In genomic region chr9:24286761-24287160, GRCh38 we compare ENCODE assay signal across 29 cellular contexts.
"Had no signal": no experiment of that assay in that cellular context is flagged by ENCODE, and none has a peak within 500 bp of the region (broad histone marks: within the 10 kb centered on the region; RNA-seq: fewer than 3 reads in every experiment).

No MANE protein-coding gene starts in this region.

- H3K4me3 Mint-ChIP-seq: stimulated activated effector memory CD8-positive, alpha-beta T cell treated with anti-CD3 and anti-CD28 coated beads, Interleukin-12 subunit alpha, Interleukin-12 subunit beta, amount 100 ng/mL, for 72 hours; stimulated activated memory B cell treated with anti-CD40 and anti-IgM and Interleukin-4, amounts not matched to agents 10 μg/mL and 1 μg/mL and 100 μg/mL, for 72 hours; stimulated activated naive B cell treated with anti-CD40 and anti-IgM and Interleukin-4, amounts not matched to agents 10 μg/mL and 1 μg/mL and 100 μg/mL, for 72 hours; stimulated activated naive CD8-positive, alpha-beta T cell treated with anti-CD3 and anti-CD28 coated beads, Interleukin-15, amount 100 ng/mL, for 72 hours; stimulated activated naive CD8-positive, alpha-beta T cell treated with anti-CD3 and anti-CD28 coated beads, Interleukin-15, Interleukin-2, amounts not matched to agents 100 ng/mL and 50 ng/mL, for 24 hours; type B pancreatic cell had no signal

- H3K27me3 ChIP-seq: stomach, suprapubic skin, testis, thyroid gland, tibial artery, tibial nerve, transverse colon, upper lobe of left lung, upper lobe of right lung, uterus, vagina had no signal

- H3K4me1 ChIP-seq: stomach, suprapubic skin, testis, thyroid gland, tibial artery, tibial nerve, transverse colon, upper lobe of left lung, upper lobe of right lung, uterus, vagina had no signal

- H3K4me1 Mint-ChIP-seq: stimulated activated effector memory CD8-positive, alpha-beta T cell treated with anti-CD3 and anti-CD28 coated beads, Interleukin-12 subunit alpha, Interleukin-12 subunit beta, amount 100 ng/mL, for 72 hours; stimulated activated memory B cell treated with anti-CD40 and anti-IgM and Interleukin-4, amounts not matched to agents 10 μg/mL and 1 μg/mL and 100 μg/mL, for 72 hours; stimulated activated naive B cell treated with anti-CD40 and anti-IgM and Interleukin-4, amounts not matched to agents 10 μg/mL and 1 μg/mL and 100 μg/mL, for 72 hours; stimulated activated naive CD8-positive, alpha-beta T cell treated with anti-CD3 and anti-CD28 coated beads, Interleukin-15, amount 100 ng/mL, for 72 hours had no signal

- H3K27me3 Mint-ChIP-seq: stimulated activated memory B cell treated with anti-CD40 and anti-IgM and Interleukin-4, amounts not matched to agents 10 μg/mL and 1 μg/mL and 100 μg/mL, for 72 hours; stimulated activated naive B cell treated with anti-CD40 and anti-IgM and Interleukin-4, amounts not matched to agents 10 μg/mL and 1 μg/mL and 100 μg/mL, for 72 hours; stimulated activated naive CD8-positive, alpha-beta T cell treated with anti-CD3 and anti-CD28 coated beads, Interleukin-15, amount 100 ng/mL, for 72 hours; stimulated activated naive CD8-positive, alpha-beta T cell treated with anti-CD3 and anti-CD28 coated beads, Interleukin-15, Interleukin-2, amounts not matched to agents 100 ng/mL and 50 ng/mL, for 24 hours; type B pancreatic cell had no signal

- H3K27ac ChIP-seq: stomach, suprapubic skin, testis, thoracic aorta, thyroid gland, tibial artery, tibial nerve, transverse colon, upper lobe of left lung, upper lobe of right lung, uterus, vagina had no signal

- FAIRE-seq: urothelium cell line had no signal

- H3K27ac Mint-ChIP-seq: stimulated activated effector memory CD8-positive, alpha-beta T cell treated with anti-CD3 and anti-CD28 coated beads, Interleukin-12 subunit alpha, Interleukin-12 subunit beta, amount 100 ng/mL, for 72 hours; stimulated activated memory B cell treated with anti-CD40 and anti-IgM and Interleukin-4, amounts not matched to agents 10 μg/mL and 1 μg/mL and 100 μg/mL, for 72 hours; stimulated activated naive B cell treated with anti-CD40 and anti-IgM and Interleukin-4, amounts not matched to agents 10 μg/mL and 1 μg/mL and 100 μg/mL, for 72 hours; stimulated activated naive CD8-positive, alpha-beta T cell treated with anti-CD3 and anti-CD28 coated beads, Interleukin-15, amount 100 ng/mL, for 72 hours; stimulated activated naive CD8-positive, alpha-beta T cell treated with anti-CD3 and anti-CD28 coated beads, Interleukin-15, Interleukin-2, amounts not matched to agents 100 ng/mL and 50 ng/mL, for 24 hours; type B pancreatic cell had no signal

- H3K36me3 Mint-ChIP-seq: stimulated activated effector memory CD8-positive, alpha-beta T cell treated with anti-CD3 and anti-CD28 coated beads, Interleukin-12 subunit alpha, Interleukin-12 subunit beta, amount 100 ng/mL, for 72 hours; stimulated activated memory B cell treated with anti-CD40 and anti-IgM and Interleukin-4, amounts not matched to agents 10 μg/mL and 1 μg/mL and 100 μg/mL, for 72 hours; stimulated activated naive B cell treated with anti-CD40 and anti-IgM and Interleukin-4, amounts not matched to agents 10 μg/mL and 1 μg/mL and 100 μg/mL, for 72 hours; type B pancreatic cell had no signal

- ATAC-seq: stimulated activated effector memory CD8-positive, alpha-beta T cell treated with anti-CD3 and anti-CD28 coated beads, Interleukin-12 subunit alpha, Interleukin-12 subunit beta, amount 100 ng/mL, for 72 hours; stimulated activated memory B cell treated with anti-CD40 and anti-IgM and Interleukin-4, amounts not matched to agents 10 μg/mL and 1 μg/mL and 100 μg/mL, for 72 hours; stimulated activated naive B cell treated with anti-CD40 and anti-IgM and Interleukin-4, amounts not matched to agents 10 μg/mL and 1 μg/mL and 100 μg/mL, for 72 hours; stimulated activated naive CD8-positive, alpha-beta T cell treated with anti-CD3 and anti-CD28 coated beads, Interleukin-15, amount 100 ng/mL, for 72 hours; stimulated activated naive CD8-positive, alpha-beta T cell treated with anti-CD3 and anti-CD28 coated beads, Interleukin-15, Interleukin-2, amounts not matched to agents 100 U/mL and 50 U/mL, for 24 hours; upper lobe of right lung had no signal

- H3K4me3 ChIP-seq: stomach, suprapubic skin, testis, thoracic aorta, thyroid gland, tibial artery, tibial nerve, transverse colon, upper lobe of left lung, upper lobe of right lung, uterus, vagina had no signal

- DNase-seq: stimulated activated CD4-positive, alpha-beta T cell treated with anti-CD3 and anti-CD28 coated beads, Interleukin-2, amount 100 ng/mL, for 48 hours; stimulated activated CD4-positive, alpha-beta T cell treated with anti-CD3 and anti-CD28 coated beads, Interleukin-4, amount 100 ng/mL, for 1 hour; stimulated activated CD4-positive, alpha-beta T cell treated with anti-CD3 and anti-CD28 coated beads, Interleukin-4, amount 100 ng/mL, for 24 hours; stimulated activated CD4-positive, alpha-beta T cell treated with anti-CD3 and anti-CD28 coated beads, Interleukin-4, amount 100 ng/mL, for 4 hours; stimulated activated CD8-positive, alpha-beta memory T cell treated with anti-CD3 and anti-CD28 coated beads, Interleukin-4, amount 100 ng/mL, for 48 hours; stimulated activated naive B cell treated with anti-CD40 and anti-IgM and Interleukin-4, amounts not matched to agents 10 μg/mL and 1 μg/mL and 100 μg/mL, for 72 hours; stimulated activated naive CD4-positive, alpha-beta T cell; stimulated activated naive CD4-positive, alpha-beta T cell treated with Interleukin-2 at 50 U/mL for 16 hours; stimulated activated naive CD8-positive, alpha-beta T cell treated with anti-CD3 and anti-CD28 coated beads, Interleukin-15, amount 100 ng/mL, for 72 hours; stimulated activated naive CD8-positive, alpha-beta T cell treated with anti-CD3 and anti-CD28 coated beads, Interleukin-15, Interleukin-2, amounts not matched to agents 100 U/mL and 50 U/mL, for 24 hours; stomach; substantia nigra; testis; thyroid gland; tibial artery; transverse colon; trophoblast cell; upper lobe of left lung; upper lobe of right lung; uterus had no signal

- H3K36me3 ChIP-seq: stomach, suprapubic skin, thoracic aorta, thyroid gland, tibial artery, tibial nerve, transverse colon, upper lobe of left lung, upper lobe of right lung, uterus, vagina had no signal

- H3K9me3 ChIP-seq: suprapubic skin, testis, thoracic aorta, thyroid gland, transverse colon, upper lobe of left lung, upper lobe of right lung, uterus, vagina had no signal
